Comparison of ENCODE assay signal across 3 cellular contexts in genomic region chr4:88130003-88130402, GRCh38.
"Had no signal": no experiment of that assay in that cellular context is flagged by ENCODE, and none has a peak within 500 bp of the region (broad histone marks: within the 10 kb centered on the region; RNA-seq: fewer than 3 reads in every experiment).

No MANE protein-coding gene starts in this region.

- H3K4me3 ChIP-seq: GM12878 had no signal

- DNase-seq: GDM1, GF-D8 had no signal
